1 cellular context compared by ENCODE assay signal in genomic region chr19:907183-907853, GRCh38.
TF ChIP-seq lines count a peak whose summit lies in the region.

No MANE protein-coding gene starts in this region.

TF ChIP-seq in K562, 482 proteins besides CTCF, POLR2A, EP300 and RAD21 (continued from another document and continues in another):
- no peak for TF ChIP-seq CUX1 (CRISPR knock-in tag; IDR thresholded peaks at IDR 0.05)
- peak; percentile 95 for TF ChIP-seq MTA2 (IDR thresholded peaks at IDR 0.05; ENCODE audit: low read depth)
- peak; percentile 96 for TF ChIP-seq MYNN (IDR thresholded peaks at IDR 0.05)
- TF ChIP-seq MYNN (CRISPR knock-in tag; IDR thresholded peaks at IDR 0.05) = no peak
- peak; percentile 88; the same call in 1 of the 2 replicates for TF ChIP-seq NCOA1 (IDR thresholded peaks at IDR 0.05; ENCODE audit: low read depth)
- no peak for TF ChIP-seq NCOA4 (IDR thresholded peaks at IDR 0.05; ENCODE audit: partially characterized antibody)
- no peak for TF ChIP-seq JUNB (CRISPR knock-in tag; conservative IDR thresholded peaks at IDR 0.05)
- no peak for TF ChIP-seq MIER1 (IDR thresholded peaks at IDR 0.05; ENCODE audit: low read depth)
- no peak for TF ChIP-seq ZNF717 (CRISPR knock-in tag; IDR thresholded peaks at IDR 0.05)
- peak; percentile 91 for TF ChIP-seq MTA3 (IDR thresholded peaks at IDR 0.05; ENCODE audit: borderline replicate concordance)
- TF ChIP-seq IRF9 (tag; IDR thresholded peaks at IDR 0.05) = no peak
- peak; percentile 75 for TF ChIP-seq NFE2 (IDR thresholded peaks at IDR 0.05; ENCODE audit: low read depth)
- no peak for TF ChIP-seq ZNF77 (CRISPR knock-in tag; IDR thresholded peaks at IDR 0.05)
- TF ChIP-seq HDAC3 (IDR thresholded peaks at IDR 0.05; ENCODE audit: borderline replicate concordance, partially characterized antibody) = peak; percentile 79
- TF ChIP-seq ILK (tag; IDR thresholded peaks at IDR 0.05; ENCODE audit: borderline replicate concordance, low read depth) = no peak
- TF ChIP-seq NR2C1 (IDR thresholded peaks at IDR 0.05) = no peak
- TF ChIP-seq NR2C1 (tag; IDR thresholded peaks at IDR 0.05) = 0 out of 2 replicates have a peak, but pooled peaks have one; percentile 34
- TF ChIP-seq L3MBTL2 (IDR thresholded peaks at IDR 0.05) = peak; percentile 15
- peak; percentile 48 for TF ChIP-seq TAF1 (IDR thresholded peaks at IDR 0.05; ENCODE audit: control insufficient read depth, extremely low read depth, insufficient read depth, low read length, severe bottlenecking)
- TF ChIP-seq ZFP1 (CRISPR knock-in tag; IDR thresholded peaks at IDR 0.05) = 0 out of 2 replicates have a peak, but pooled peaks have one; percentile 17
- no peak for TF ChIP-seq STAT5B (CRISPR knock-in tag; IDR thresholded peaks at IDR 0.05)
- TF ChIP-seq ARID1B (IDR thresholded peaks at IDR 0.05) = peak; percentile 99
- TF ChIP-seq HEY1 (CRISPR knock-in tag; IDR thresholded peaks at IDR 0.05; ENCODE audit: borderline replicate concordance) = no peak
- TF ChIP-seq TGIF2 (CRISPR knock-in tag; IDR thresholded peaks at IDR 0.05) = no peak
- TF ChIP-seq RNF2 (IDR thresholded peaks at IDR 0.05) = peak; percentile 95
- TF ChIP-seq ZNF589 (CRISPR knock-in tag; IDR thresholded peaks at IDR 0.05; ENCODE audit: low read depth) = no peak
- TF ChIP-seq HLTF (IDR thresholded peaks at IDR 0.05) = no peak
- TF ChIP-seq ILF3 (IDR thresholded peaks at IDR 0.05; ENCODE audit: borderline replicate concordance) = no peak
- TF ChIP-seq ZNF57 (CRISPR knock-in tag; IDR thresholded peaks at IDR 0.05) = no peak
- no peak for TF ChIP-seq KAT2B (IDR thresholded peaks at IDR 0.05; ENCODE audit: low read depth, low read length)
- TF ChIP-seq ZC3H11A (IDR thresholded peaks at IDR 0.05; ENCODE audit: low read depth, low read length) = no peak
- TF ChIP-seq ZNF76 (CRISPR knock-in tag; IDR thresholded peaks at IDR 0.05; ENCODE audit: borderline replicate concordance) = peak; percentile 75; the same call in 1 of the 2 replicates
- no peak for TF ChIP-seq SMC3 (conservative IDR thresholded peaks at IDR 0.05; ENCODE audit: insufficient read depth, low read depth, low read length)
- no peak for TF ChIP-seq SRSF3 (IDR thresholded peaks at IDR 0.05; ENCODE audit: insufficient read depth, low read length)
- TF ChIP-seq C11orf30 (IDR thresholded peaks at IDR 0.05; ENCODE audit: low read depth) = no peak
- no peak for TF ChIP-seq ZBTB40 (IDR thresholded peaks at IDR 0.05)
- TF ChIP-seq ZBTB40 (CRISPR knock-in tag; IDR thresholded peaks at IDR 0.05) = no peak
- TF ChIP-seq MITF (IDR thresholded peaks at IDR 0.05) = 0 out of 2 replicates have a peak, but pooled peaks have one; percentile 53
